In genomic region chr10:123014772-123015171, GRCh38 we compare ENCODE assay signal across 28 cellular contexts. TPM values are rescaled to one million over a fixed set of nuclear protein-coding genes. Genes with fewer than 3 reads are reported as not detected.
A peak's percentile ranks its signal among the peaks of the same experiment; 100 is the strongest.
DNase-seq lines count a peak whose midpoint lies in the region; ATAC-seq, FAIRE-seq and TF ChIP-seq lines count a peak whose summit lies in the region.
"Had no signal": no experiment of that assay in that cellular context is flagged by ENCODE, and none has a peak within 500 bp of the region (broad histone marks: within the 10 kb centered on the region; RNA-seq: fewer than 3 reads in every experiment).

No MANE protein-coding gene starts in this region.

- peak overlapping the region; percentile 62; the same call in 1 of the 2 replicates for H2BK20ac ChIP-seq in H1 (ENCODE audit: low read length)

- H3K4me1 Mint-ChIP-seq in MCF 10A (ENCODE audit: insufficient read depth, unreplicated experiment) (peaks cover 18% of the 10 kb centered on the region), CD14-positive monocyte (peaks cover 1% of the 10 kb centered on the region)

- no peak overlapping the region for H2AFZ ChIP-seq in mammary epithelial cell (ENCODE audit: low read depth, low read length)
- no peak overlapping the region for H2AFZ ChIP-seq in H1 (ENCODE audit: low read length)

- no peaks in the 10 kb centered on the region for H3K27me3 Mint-ChIP-seq in MCF 10A (ENCODE audit: insufficient read depth, unreplicated experiment)
- H3K27me3 Mint-ChIP-seq in CD14-positive monocyte (ENCODE audit: low read depth in 3 of 3): peaks cover 0 to 2% (median 0%) of the 10 kb centered on the region in 3 donors
- H3K27me3 Mint-ChIP-seq: B cell; CD4-positive, alpha-beta memory T cell; CD4-positive, CD25-positive, alpha-beta regulatory T cell; CD8-positive, alpha-beta memory T cell had no signal

- H3K36me3 Mint-ChIP-seq in MCF 10A (ENCODE audit: insufficient read depth, unreplicated experiment) (no peaks in the 10 kb centered on the region), CD14-positive monocyte (peaks cover 4 to 12% of the 10 kb centered on the region in 2 donors)

- H2BK120ac ChIP-seq in H1 (replicated peaks; ENCODE audit: low read depth, low read length): no peak overlapping the region

- H3K79me2 ChIP-seq in mammary epithelial cell (ENCODE audit: insufficient read depth, low read length) (no peaks in the 10 kb centered on the region), H1 (ENCODE audit: control insufficient read depth in 1 of 2, insufficient read depth in 2 of 2, low read length in 2 of 2) (peaks cover 0 to 6% of the 10 kb centered on the region in 2 experiments; a peak in 1 of 4 replicates)

- no peak overlapping the region for H3K27ac Mint-ChIP-seq in MCF 10A (ENCODE audit: low read depth, unreplicated experiment)
- H3K27ac Mint-ChIP-seq in CD14-positive monocyte: peak overlapping the region in 1 of 7 donors; percentile 7
- H3K27ac Mint-ChIP-seq: B cell; CD4-positive, CD25-positive, alpha-beta regulatory T cell; CD8-positive, alpha-beta memory T cell had no signal

- no peak overlapping the region for H3K23ac ChIP-seq in H1 (ENCODE audit: insufficient read length)

- H3K56ac ChIP-seq in H1 (replicated peaks; ENCODE audit: insufficient read length, low read depth, low read length): no peak overlapping the region

- H3K9ac ChIP-seq in mammary epithelial cell (ENCODE audit: insufficient read depth, low read length): no peak overlapping the region
- no peak overlapping the region for H3K9ac ChIP-seq in H1 (replicated peaks in 1 of 4; ENCODE audit: extremely low read depth in 1 of 4, low read depth in 3 of 4, low read length in 3 of 4)
- H3K9ac ChIP-seq: BLaER1 treated with 17β-estradiol and CSF1 and Interleukin-3, amounts not matched to agents 10 nM and 100 nM had no signal

- TF ChIP-seq POLR2A in H1 (IDR thresholded peaks at IDR 0.05; ENCODE audit: control extremely low read depth in 1 of 2, low read depth in 2 of 2, low read length in 2 of 2): no peak
- TF ChIP-seq POLR2A in esophagus squamous epithelium (IDR thresholded peaks at IDR 0.05): no peak
- no peak for TF ChIP-seq POLR2A in suprapubic skin (IDR thresholded peaks at IDR 0.05)

- TF ChIP-seq EP300 in H1 (IDR thresholded peaks at IDR 0.05; ENCODE audit: borderline replicate concordance in 1 of 2, low read depth in 2 of 2, low read length in 2 of 2): no peak
- TF ChIP-seq EP300 in suprapubic skin (IDR thresholded peaks at IDR 0.05): no peak

- ATAC-seq in heart right ventricle: no peak
- ATAC-seq: A549, GM12878 had no signal

- no peak overlapping the region for H2BK5ac ChIP-seq in H1 (ENCODE audit: low read depth, low read length)

- BruUV-seq in MCF 10A (replicated peaks; lab: Mats Ljungman, UMichigan) (no TSS peak), mammary epithelial cell (replicated peaks; lab: Mats Ljungman, UMichigan) (no TSS peak)

- H3K4ac ChIP-seq in H1 (replicated peaks; ENCODE audit: insufficient read length, low read depth, low read length): no peak overlapping the region

- peak; percentile 14 for DNase-seq in MCF 10A (ENCODE audit: unreplicated experiment)
- no peak for DNase-seq in mammary epithelial cell
- DNase-seq in H1 (ENCODE audit: low read depth in 1 of 2, low spot score in 2 of 2): no peak
- DNase-seq in esophagus squamous epithelium (lab: John Stamatoyannopoulos, UW): no peak
- DNase-seq in suprapubic skin (ENCODE audit: low spot score in 2 of 2): no peak
- no peak for DNase-seq in CD14-positive monocyte (ENCODE audit: low spot score)
- no peak for DNase-seq in dorsolateral prefrontal cortex
- no peak for DNase-seq in heart right ventricle
- DNase-seq: AML-193; CD4-positive, alpha-beta memory T cell; CD4-positive, CD25-positive, alpha-beta regulatory T cell; CD8-positive, alpha-beta memory T cell; COR-L47; DMS 273 treated with DMSO at 0.1 percent for 48 hours; DMS153; DMS53; DMS79; DND-41; EL; GDM1 had no signal

- no peaks in the 10 kb centered on the region for H4K20me1 ChIP-seq in mammary epithelial cell (ENCODE audit: insufficient read depth, low read length)
- H4K20me1 ChIP-seq in H1 (replicated peaks in 1 of 2; ENCODE audit: control insufficient read depth in 1 of 2, insufficient read depth in 2 of 2, low read length in 2 of 2): peaks cover 0 to 2% of the 10 kb centered on the region in 2 experiments
- H4K20me1 ChIP-seq: BLaER1 treated with 17β-estradiol and CSF1 and Interleukin-3, amounts not matched to agents 10 nM and 100 nM had no signal

- no peak overlapping the region for H4K91ac ChIP-seq in H1 (replicated peaks; ENCODE audit: insufficient read length, low read length)

- no peak overlapping the region for H2BK15ac ChIP-seq in H1 (ENCODE audit: low read length)

- no peak overlapping the region for H3K18ac ChIP-seq in H1 (ENCODE audit: extremely low read depth, low read length)

- no peak for FAIRE-seq in H1 (lab: Jason Lieb, UNC)
- FAIRE-seq: A549, GM12878, GM12892, GM18507 had no signal

- H3K79me1 ChIP-seq in H1 (ENCODE audit: low read depth, low read length): no peaks in the 10 kb centered on the region

- H2BK12ac ChIP-seq in H1 (ENCODE audit: low read depth, low read length): no peak overlapping the region

- TF ChIP-seq RAD21 in H1 (IDR thresholded peaks at IDR 0.05 in 1 of 2, conservative IDR thresholded peaks at IDR 0.05 in 1 of 2; ENCODE audit: low read depth in 2 of 2, low read length in 2 of 2): no peak

- no peaks in the 10 kb centered on the region for H3K36me3 ChIP-seq in mammary epithelial cell (ENCODE audit: insufficient read depth, low read length)
- no peaks in the 10 kb centered on the region; a peak in 1 of 8 replicates for H3K36me3 ChIP-seq in H1 (ENCODE audit: control insufficient read depth in 2 of 4, insufficient read depth in 4 of 4, low read length in 3 of 4)
- peaks cover 0 to 5% (median 0%) of the 10 kb centered on the region in 3 donors for H3K36me3 ChIP-seq in esophagus squamous epithelium
- H3K36me3 ChIP-seq in suprapubic skin: no peaks in the 10 kb centered on the region
- peaks cover 0 to 2% (median 0%) of the 10 kb centered on the region in 9 donors for H3K36me3 ChIP-seq in heart right ventricle

- in situ Hi-C loops in mammary epithelial cell (cut with MboI; ENCODE audit: low sequenced_read_pairs in 2 of 2): no loop called here

- H3K14ac ChIP-seq in H1 (ENCODE audit: insufficient read length): no peak overlapping the region

- no peak overlapping the region for H3K4me3 ChIP-seq in mammary epithelial cell (replicated peaks in 1 of 3; ENCODE audit: insufficient read depth in 1 of 3, low read depth in 2 of 3, low read length in 3 of 3)
- no peak overlapping the region for H3K4me3 ChIP-seq in H1 (ENCODE audit: extremely low read depth in 1 of 4, insufficient read depth in 2 of 4, low read depth in 3 of 4, low read length in 4 of 4)
- H3K4me3 ChIP-seq in esophagus squamous epithelium: no peak overlapping the region
- no peak overlapping the region for H3K4me3 ChIP-seq in suprapubic skin
- H3K4me3 ChIP-seq in dorsolateral prefrontal cortex: no peak overlapping the region
- H3K4me3 ChIP-seq in heart right ventricle: no peak overlapping the region
- H3K4me3 ChIP-seq: A549; BLaER1 treated with 17β-estradiol and CSF1 and Interleukin-3, amounts not matched to agents 10 nM and 100 nM; GM12878 had no signal

- H3K9me3 Mint-ChIP-seq in MCF 10A (ENCODE audit: unreplicated experiment) (no peaks in the 10 kb centered on the region), CD14-positive monocyte (peaks cover 0 to 7% (median 4%) of the 10 kb centered on the region in 7 donors)
- H3K9me3 Mint-ChIP-seq: CD8-positive, alpha-beta memory T cell had no signal

- CTCF ChIA-PET in MCF 10A (lab: Yijun Ruan, JAX) (interaction anchor here (3.5 kb wide), 1 partner anchor 29 kb away, joined by 18 read pairs; no protein-coding TSS in a partner anchor), mammary epithelial cell (lab: Charles Lee; ENCODE audit: low non-redundant PET) (no interaction called here), H1 (lab: Charles Lee; ENCODE audit: partially characterized antibody) (interaction anchor here (1.3 to 1.5 kb wide), 2 partner anchors 34 to 559 kb away, joined by 3 to 4 read pairs; no protein-coding TSS in a partner anchor)

- H4K5ac ChIP-seq in H1 (ENCODE audit: insufficient read length, low read depth, low read length): no peak overlapping the region

- H3K4me2 ChIP-seq in mammary epithelial cell (ENCODE audit: insufficient read depth, low read depth, low read length): no peak overlapping the region
- peak overlapping the region in 1 of 2 experiments; percentile 48; a peak in 2 of 4 replicates for H3K4me2 ChIP-seq in H1 (ENCODE audit: insufficient read depth in 1 of 2, low read depth in 2 of 2, low read length in 2 of 2)
- H3K4me2 ChIP-seq: A549; BLaER1 treated with 17β-estradiol and CSF1 and Interleukin-3, amounts not matched to agents 10 nM and 100 nM had no signal

- intact Hi-C loops in MCF 10A (cut with micrococcal nuclease): no loop called here
- intact Hi-C loops in mammary epithelial cell (cut with micrococcal nuclease): no loop called here
- intact Hi-C loops in esophagus squamous epithelium (cut with DNase I): no loop called here
- intact Hi-C loops in CD14-positive monocyte (cut with micrococcal nuclease): no loop called here
- intact Hi-C loops in dorsolateral prefrontal cortex (cut with DNase I): no loop called here
- intact Hi-C loops in heart right ventricle (cut with DNase I): no loop called here

- no peak overlapping the region for H3K4me3 Mint-ChIP-seq in MCF 10A (ENCODE audit: unreplicated experiment)
- no peak overlapping the region for H3K4me3 Mint-ChIP-seq in CD14-positive monocyte
- H3K4me3 Mint-ChIP-seq: B cell; CD4-positive, alpha-beta memory T cell; CD4-positive, CD25-positive, alpha-beta regulatory T cell had no signal

- H3K23me2 ChIP-seq in H1 (ENCODE audit: low read depth, low read length): no peaks in the 10 kb centered on the region

- H3K9me3 ChIP-seq in mammary epithelial cell (replicated peaks; ENCODE audit: insufficient read depth, low read length) (no peaks in the 10 kb centered on the region), H1 (ENCODE audit: insufficient read depth in 2 of 2, low read depth in 1 of 2, low read length in 1 of 2) (peaks cover 0 to 2% of the 10 kb centered on the region in 2 experiments; a peak in 1 of 4 replicates), esophagus squamous epithelium (no peaks in the 10 kb centered on the region), suprapubic skin (no peaks in the 10 kb centered on the region), heart right ventricle (no peaks in the 10 kb centered on the region)
- H3K9me3 ChIP-seq: A549 had no signal

- no peak overlapping the region for H3K27ac ChIP-seq in mammary epithelial cell (ENCODE audit: insufficient read depth, low read depth, low read length)
- H3K27ac ChIP-seq in H1 (ENCODE audit: low read depth, low read length): no peak overlapping the region
- peak overlapping the region in 3 of 4 donors; percentile 60 to 71 (median 69) for H3K27ac ChIP-seq in esophagus squamous epithelium
- H3K27ac ChIP-seq in suprapubic skin: peak overlapping the region; percentile 52
- no peak overlapping the region for H3K27ac ChIP-seq in dorsolateral prefrontal cortex
- H3K27ac ChIP-seq in heart right ventricle: no peak overlapping the region
- H3K27ac ChIP-seq: 22Rv1; A549; BLaER1 treated with 17β-estradiol and CSF1 and Interleukin-3, amounts not matched to agents 10 nM and 100 nM; C4-2B had no signal

- 80% methylated on average over 2 of the region's 2 CpGs for WGBS in mammary epithelial cell (ENCODE audit: low coverage, missing lambda C conversion rate)
- 87% methylated on average over 2 of the region's 2 CpGs; no CpG with 5 or more reads in 1 of the 2 experiments for WGBS in H1 (ENCODE audit: extremely low coverage in 1 of 2, insufficient coverage in 1 of 2, insufficient read length in 1 of 2, insufficient replicate concordance in 2 of 2, low coverage in 1 of 2, low lambda C conversion rate in 2 of 2, missing lambda C conversion rate in 1 of 2), 2 experiments
- WGBS in esophagus squamous epithelium, 2 donors: 34 to 83% methylated on average over 2 of the region's 2 CpGs
- WGBS in suprapubic skin: 65% methylated on average over 2 of the region's 2 CpGs
- WGBS in heart right ventricle, 2 donors: 98 to 99% methylated on average over 2 of the region's 2 CpGs

- dilution Hi-C loops in mammary epithelial cell (cut with HindIII; ENCODE audit: low sequenced_read_pairs): no loop called here

- H2AK5ac ChIP-seq in H1 (ENCODE audit: low read depth, low read length): no peak overlapping the region

- H3K4me1 ChIP-seq in mammary epithelial cell (ENCODE audit: insufficient read depth, low read length) (peaks cover 4% of the 10 kb centered on the region), H1 (replicated peaks in 1 of 4; ENCODE audit: control insufficient read depth in 3 of 4, insufficient read depth in 4 of 4, low read length in 3 of 4) (peaks cover 4 to 13% (median 11%) of the 10 kb centered on the region in 4 experiments; a peak in 6 of 7 replicates), esophagus squamous epithelium (peaks cover 0 to 68% (median 4%) of the 10 kb centered on the region in 3 donors), suprapubic skin (peaks cover 48% of the 10 kb centered on the region), heart right ventricle (peaks cover 1 to 9% (median 5%) of the 10 kb centered on the region in 9 donors)

- H3K27me3 ChIP-seq in mammary epithelial cell (ENCODE audit: insufficient read depth, low read length): no peaks in the 10 kb centered on the region
- H3K27me3 ChIP-seq in H1 (replicated peaks in 1 of 4; ENCODE audit: control insufficient read depth in 3 of 4, extremely low read depth in 1 of 4, insufficient read depth in 3 of 4, low read length in 3 of 4): peaks cover 2 to 18% (median 13%) of the 10 kb centered on the region in 4 experiments; a peak in 5 of 7 replicates
- H3K27me3 ChIP-seq in esophagus squamous epithelium: no peaks in the 10 kb centered on the region
- H3K27me3 ChIP-seq in suprapubic skin: no peaks in the 10 kb centered on the region
- H3K27me3 ChIP-seq in dorsolateral prefrontal cortex: no peaks in the 10 kb centered on the region
- H3K27me3 ChIP-seq in heart right ventricle: no peaks in the 10 kb centered on the region
- H3K27me3 ChIP-seq: BLaER1 treated with 17β-estradiol and CSF1 and Interleukin-3, amounts not matched to agents 10 nM and 100 nM had no signal

- POLR2A ChIA-PET in MCF 10A (lab: Yijun Ruan, JAX) (interaction anchor here (0.9 to 1.7 kb wide), 6 partner anchors 9 to 139 kb away, joined by 3 to 6 read pairs (median 4); partner anchors contain the start of gene BUB3), H1 (lab: Charles Lee; ENCODE audit: partially characterized antibody) (interaction anchor here (0.8 kb wide), 1 partner anchor 30 kb away, joined by 3 read pairs; no protein-coding TSS in a partner anchor)

- no peak overlapping the region for H4K8ac ChIP-seq in H1 (ENCODE audit: extremely low read depth, insufficient read depth, low read length)

- no peak for TF ChIP-seq CTCF in MCF 10A (IDR thresholded peaks at IDR 0.05; ENCODE audit: unreplicated experiment)
- TF ChIP-seq CTCF in mammary epithelial cell (conservative IDR thresholded peaks at IDR 0.05 in 1 of 2, IDR thresholded peaks at IDR 0.05 in 1 of 2; ENCODE audit: extremely low read depth in 1 of 2, insufficient read depth in 1 of 2, low read depth in 1 of 2, low read length in 2 of 2): no peak
- TF ChIP-seq CTCF in H1 (IDR thresholded peaks at IDR 0.05; ENCODE audit: control extremely low read depth in 1 of 3, insufficient read depth in 1 of 3, low read depth in 1 of 3, low read length in 3 of 3): no peak
- TF ChIP-seq CTCF in esophagus squamous epithelium (IDR thresholded peaks at IDR 0.05): no peak
- no peak for TF ChIP-seq CTCF in suprapubic skin (IDR thresholded peaks at IDR 0.05)
- TF ChIP-seq CTCF in CD14-positive monocyte (IDR thresholded peaks at IDR 0.05): no peak
- no peak for TF ChIP-seq CTCF in dorsolateral prefrontal cortex (IDR thresholded peaks at IDR 0.05 in 54 of 56, conservative IDR thresholded peaks at IDR 0.05 in 2 of 56; ENCODE audit: low read depth in 1 of 56, partially characterized antibody in 56 of 56)
- no peak for TF ChIP-seq CTCF in heart right ventricle (IDR thresholded peaks at IDR 0.05)

RNA-seq across cellular contexts. Expression of gene ACADSB, which starts 6.0 kb away (rescaled TPM):
- 11.9 and 15.7 TPM in 2 replicates for total RNA-seq in MCF 10A (2022)
- total RNA-seq in mammary epithelial cell: 10 to 100 TPM in 1 of 2 donors, 1 to 10 TPM in 1; 4.2 to 12.8 TPM
- polyA plus RNA-seq in mammary epithelial cell: 3.3 TPM
- 0.47 TPM for polyA minus RNA-seq in mammary epithelial cell
- total RNA-seq in H1 (2021; fragmentation: NEBNext Ultra II Directional; extraction: Animal tissue kit (Norgen Biotek cat#: 25700)): 11.2 and 12.4 TPM in 2 replicates
- 3.3 and 5.6 TPM in 2 replicates for polyA plus RNA-seq in H1 (2011; rRNA removed)
- polyA plus RNA-seq in H1 (2011; cell fraction: cytosol; rRNA removed): 6.2 TPM
- 3.9 TPM for polyA plus RNA-seq in H1 (2011; cell fraction: nucleus; rRNA removed)
- polyA plus RNA-seq in H1 (2012, experiment 1 of 2): 5.9 to 10.0 TPM (median 7.4 TPM) in 4 replicates
- polyA plus RNA-seq in H1 (2012, experiment 2 of 2): 0.47 TPM
- 4.1 TPM for polyA plus RNA-seq in H1 (2013, experiment 1 of 2)
- polyA plus RNA-seq in H1 (2013, experiment 2 of 2): 3.4 TPM
- polyA minus RNA-seq in H1 (2011; rRNA and poly(A)+ RNA removed): 5.9 and 8.9 TPM in 2 replicates
- 4.9 TPM for polyA minus RNA-seq in H1 (2011; cell fraction: cytosol; rRNA and poly(A)+ RNA removed)
- polyA minus RNA-seq in H1 (2011; cell fraction: nucleus; rRNA and poly(A)+ RNA removed): 9.8 TPM
- 10 to 100 TPM in 2 of 4 donors, 1 to 10 TPM in 2; 7.5 to 13.5 (median 10.4) TPM for total RNA-seq in esophagus squamous epithelium
- total RNA-seq in suprapubic skin: 10 to 100 TPM; 18.0 to 36.9 (median 27.4) TPM
- polyA plus RNA-seq in CD14-positive monocyte: 10 to 100 TPM in 1 of 2 donors, 1 to 10 TPM in 1; 7.5 to 14.7 TPM
- total RNA-seq in dorsolateral prefrontal cortex: 10 to 100 TPM; 16.7 to 59.4 (median 42.6) TPM
- 100 to 1,000 TPM in 4 of 10 donors, 10 to 100 TPM in 6; 54.6 to 114 (median 96.4) TPM for total RNA-seq in heart right ventricle
- polyA plus RNA-seq in heart right ventricle: 1 to 10 TPM; 6.8 to 8.7 TPM

RNA-seq across cellular contexts. Expression of gene IKZF5, which starts 6.2 kb away (rescaled TPM):
- total RNA-seq in MCF 10A (2022): 10.3 and 16.4 TPM in 2 replicates
- 1 to 10 TPM; 6.5 to 9.2 TPM for total RNA-seq in mammary epithelial cell
- 5.5 TPM for polyA plus RNA-seq in mammary epithelial cell
- polyA minus RNA-seq in mammary epithelial cell: 1.9 TPM
- 15.3 and 15.7 TPM in 2 replicates for total RNA-seq in H1 (2021; fragmentation: NEBNext Ultra II Directional; extraction: Animal tissue kit (Norgen Biotek cat#: 25700))
- 3.8 and 5.2 TPM in 2 replicates for polyA plus RNA-seq in H1 (2011; rRNA removed)
- 5.5 TPM for polyA plus RNA-seq in H1 (2011; cell fraction: cytosol; rRNA removed)
- polyA plus RNA-seq in H1 (2011; cell fraction: nucleus; rRNA removed): 4.6 TPM
- 3.6 to 13.0 TPM (median 5.9 TPM) in 4 replicates for polyA plus RNA-seq in H1 (2012, experiment 1 of 2)
- polyA plus RNA-seq in H1 (2012, experiment 2 of 2): 0.56 TPM
- polyA plus RNA-seq in H1 (2013, experiment 1 of 2): 7.8 TPM
- polyA plus RNA-seq in H1 (2013, experiment 2 of 2): 6.8 TPM
- 8.7 and 9.6 TPM in 2 replicates for polyA minus RNA-seq in H1 (2011; rRNA and poly(A)+ RNA removed)
- polyA minus RNA-seq in H1 (2011; cell fraction: cytosol; rRNA and poly(A)+ RNA removed): 4.6 TPM
- polyA minus RNA-seq in H1 (2011; cell fraction: nucleus; rRNA and poly(A)+ RNA removed): 8.3 TPM
- 10 to 100 TPM in 1 of 4 donors, 1 to 10 TPM in 3; 2.9 to 12.0 (median 5.7) TPM for total RNA-seq in esophagus squamous epithelium
- 10 to 100 TPM in 3 of 4 donors, 1 to 10 TPM in 1; 9.5 to 25.2 (median 12.9) TPM for total RNA-seq in suprapubic skin
- polyA plus RNA-seq in CD14-positive monocyte: 1 to 10 TPM; 8.6 to 9.8 TPM
- total RNA-seq in dorsolateral prefrontal cortex: 10 to 100 TPM; 18.6 to 44.3 (median 28.3) TPM
- 10 to 100 TPM in 8 of 10 donors, 1 to 10 TPM in 2; 7.8 to 14.4 (median 10.9) TPM for total RNA-seq in heart right ventricle
- polyA plus RNA-seq in heart right ventricle: 10 to 100 TPM in 1 of 2 donors, 1 to 10 TPM in 1; 3.8 to 12.1 TPM

RNA-seq across cellular contexts. Expression of gene PSTK, which starts 34.6 kb away (rescaled TPM):
- total RNA-seq in MCF 10A (2022): 6.5 and 8.3 TPM in 2 replicates
- total RNA-seq in mammary epithelial cell: 1 to 10 TPM; 4.0 to 5.7 TPM
- polyA plus RNA-seq in mammary epithelial cell: 4.0 TPM
- not detected for polyA minus RNA-seq in mammary epithelial cell
- total RNA-seq in H1 (2021; fragmentation: NEBNext Ultra II Directional; extraction: Animal tissue kit (Norgen Biotek cat#: 25700)): 4.3 and 6.6 TPM in 2 replicates
- 3.8 and 4.4 TPM in 2 replicates for polyA plus RNA-seq in H1 (2011; rRNA removed)
- polyA plus RNA-seq in H1 (2011; cell fraction: cytosol; rRNA removed): 4.7 TPM
- polyA plus RNA-seq in H1 (2011; cell fraction: nucleus; rRNA removed): 3.4 TPM
- 3.0 to 4.2 TPM (median 3.7 TPM) in 4 replicates for polyA plus RNA-seq in H1 (2012, experiment 1 of 2)
- 4.9 TPM for polyA plus RNA-seq in H1 (2012, experiment 2 of 2)
- polyA plus RNA-seq in H1 (2013, experiment 1 of 2): 4.4 TPM
- 4.9 TPM for polyA plus RNA-seq in H1 (2013, experiment 2 of 2)
- 3.4 and 3.5 TPM in 2 replicates for polyA minus RNA-seq in H1 (2011; rRNA and poly(A)+ RNA removed)
- 3.9 TPM for polyA minus RNA-seq in H1 (2011; cell fraction: cytosol; rRNA and poly(A)+ RNA removed)
- polyA minus RNA-seq in H1 (2011; cell fraction: nucleus; rRNA and poly(A)+ RNA removed): 7.0 TPM
- 1 to 10 TPM; 2.5 to 3.0 (median 2.6) TPM for total RNA-seq in esophagus squamous epithelium
- 1 to 10 TPM; 3.4 to 7.9 (median 5.7) TPM for total RNA-seq in suprapubic skin
- polyA plus RNA-seq in CD14-positive monocyte: 1 to 10 TPM; 3.5 to 4.7 TPM
- total RNA-seq in dorsolateral prefrontal cortex: 10 to 100 TPM in 119 of 120 experiments, 1 to 10 TPM in 1; 9.6 to 22.9 (median 14.7) TPM
- 1 to 10 TPM; 1.4 to 3.7 (median 2.2) TPM for total RNA-seq in heart right ventricle
- polyA plus RNA-seq in heart right ventricle: 1 to 10 TPM; 1.7 to 3.8 TPM

Comparison
In these comparisons a context has a peak if more than half of its experiments do, and no peak if none do; other contexts are left out.
1. H3K27ac ChIP-seq: peak in esophagus squamous epithelium (3 of 4) and suprapubic skin (single experiment); none in mammary epithelial cell (single experiment), H1 (single experiment), dorsolateral prefrontal cortex (0 of 59) and heart right ventricle (0 of 10).